Comparison of ENCODE assay signal across 1 cellular context in genomic region chr22:26536762-26537134, GRCh38.
TF ChIP-seq lines count a peak whose summit lies in the region.

No MANE protein-coding gene starts in this region.

TF ChIP-seq in K562, 482 proteins besides CTCF, POLR2A, EP300 and RAD21:
- peak; percentile 76 for TF ChIP-seq ZNF121 (CRISPR knock-in tag; conservative IDR thresholded peaks at IDR 0.05)
- no peak for TF ChIP-seq RUNX1 (IDR thresholded peaks at IDR 0.05; ENCODE audit: low read depth)
